Comparison of ENCODE assay signal across 10 cellular contexts in genomic region chr1:38551908-38552307, GRCh38.
"Had no signal": no experiment of that assay in that cellular context is flagged by ENCODE, and none has a peak within 500 bp of the region (broad histone marks: within the 10 kb centered on the region; RNA-seq: fewer than 3 reads in every experiment).

No MANE protein-coding gene starts in this region.

- H2AFZ ChIP-seq: GM23248, GM23338 had no signal

- H3K27ac Mint-ChIP-seq: GM23338, H9, HFFc6 had no signal

- DNase-seq: GM23248, GOT3, H7, H9, HCEC 1CT, HFFc6 had no signal

- H3K4me3 Mint-ChIP-seq: GM23338, H9, HFFc6 had no signal

- H3K36me3 ChIP-seq: HAP-1 had no signal

- H3K27ac ChIP-seq: GM23248 had no signal

- H3K9me3 ChIP-seq: HAP-1 had no signal

- FAIRE-seq: H54 had no signal

- H3K4me2 ChIP-seq: GM23338 had no signal

- H3K9me3 Mint-ChIP-seq: GM23338, H9, HFFc6 had no signal

- ATAC-seq: GM23338, HCT116 had no signal

- H3K9ac ChIP-seq: GM23248 had no signal

- H3K4me3 ChIP-seq: GM23248, GM23338, HAP-1 had no signal

- H3K4me1 ChIP-seq: HAP-1 had no signal
